8 cellular contexts compared by ENCODE assay signal in the genomic region with DNA sequence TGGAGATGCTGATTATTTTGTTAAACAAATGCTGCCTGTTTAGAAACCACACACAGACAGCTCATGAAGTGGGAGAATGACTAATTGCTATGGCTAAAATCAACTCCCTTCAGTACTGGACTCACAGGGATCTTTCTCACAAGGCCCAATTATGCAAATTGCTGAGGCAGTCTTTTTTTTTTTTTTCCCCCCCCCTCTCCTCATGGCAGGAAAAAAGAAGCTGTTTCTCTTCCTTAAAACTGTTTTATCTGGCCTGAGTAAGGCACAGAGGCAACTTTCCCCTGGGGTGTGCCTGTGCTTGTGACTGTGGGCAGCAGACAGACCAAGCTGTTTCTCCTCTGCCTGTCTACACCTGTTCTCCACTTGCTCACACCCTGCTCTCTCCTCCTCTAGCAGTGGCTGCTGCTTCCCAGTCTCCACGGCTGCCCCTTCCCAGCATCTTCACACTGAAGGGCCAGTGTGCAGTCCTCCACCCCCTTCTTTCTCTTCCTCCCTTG.
A peak's percentile ranks its signal among the peaks of the same experiment; 100 is the strongest.
DNase-seq lines count a peak whose midpoint lies in the region; ATAC-seq and TF ChIP-seq lines count a peak whose summit lies in the region.

No MANE protein-coding gene starts in this region.

- TF ChIP-seq CTCF in esophagus muscularis mucosa (IDR thresholded peaks at IDR 0.05) = no peak

- TF ChIP-seq EP300 in esophagus muscularis mucosa (IDR thresholded peaks at IDR 0.05) = no peak

- H3K36me3 ChIP-seq in esophagus muscularis mucosa = peaks cover 0 to 5% (median 0%) of the 10 kb centered on the region in 4 donors

- peaks cover 50 to 68% (median 59%) of the 10 kb centered on the region in 4 donors for H3K4me1 ChIP-seq in esophagus muscularis mucosa

- no peak overlapping the region for H3K27ac Mint-ChIP-seq in stimulated activated effector memory CD8-positive, alpha-beta T cell treated with anti-CD3 and anti-CD28 coated beads, Interleukin-12 subunit alpha, Interleukin-12 subunit beta, amount 100 ng/mL, for 72 hours

- no peak overlapping the region for H3K4me3 ChIP-seq in esophagus muscularis mucosa

- WGBS in esophagus muscularis mucosa = 53% methylated on average over 1 of the region's 1 CpG

- ATAC-seq in GM21423 (IDR thresholded peaks at IDR 0.05; ENCODE audit: unreplicated experiment) = peak; percentile 40
- ATAC-seq in stimulated activated effector memory CD8-positive, alpha-beta T cell treated with anti-CD3 and anti-CD28 coated beads, Interleukin-12 subunit alpha, Interleukin-12 subunit beta, amount 100 ng/mL, for 72 hours = peak; percentile 49
- no peak for ATAC-seq in HG03469 (IDR thresholded peaks at IDR 0.05; ENCODE audit: unreplicated experiment)

- H3K9me3 ChIP-seq in esophagus muscularis mucosa = no peaks in the 10 kb centered on the region

- H3K9me3 Mint-ChIP-seq in stimulated activated effector memory CD8-positive, alpha-beta T cell treated with anti-CD3 and anti-CD28 coated beads, Interleukin-12 subunit alpha, Interleukin-12 subunit beta, amount 100 ng/mL, for 72 hours = no peaks in the 10 kb centered on the region

- H3K36me3 Mint-ChIP-seq in stimulated activated effector memory CD8-positive, alpha-beta T cell treated with anti-CD3 and anti-CD28 coated beads, Interleukin-12 subunit alpha, Interleukin-12 subunit beta, amount 100 ng/mL, for 72 hours = no peaks in the 10 kb centered on the region

- peaks cover 41% of the 10 kb centered on the region for H3K4me1 Mint-ChIP-seq in stimulated activated effector memory CD8-positive, alpha-beta T cell treated with anti-CD3 and anti-CD28 coated beads, Interleukin-12 subunit alpha, Interleukin-12 subunit beta, amount 100 ng/mL, for 72 hours

- no peaks in the 10 kb centered on the region for H3K27me3 ChIP-seq in esophagus muscularis mucosa

- H3K27ac ChIP-seq in esophagus muscularis mucosa (replicated peaks in 1 of 4) = peak overlapping the region in 3 of 4 donors; percentile 30 to 44 (median 40)

- DNase-seq in Ammon's horn (ENCODE audit: low spot score) = peak; percentile 51
- DNase-seq in NCI-H69 (lab: John Stamatoyannopoulos, UW) = peak; percentile 33
- no peak for DNase-seq in esophagus muscularis mucosa (ENCODE audit: extremely low spot score)
- no peak for DNase-seq in stimulated activated effector memory CD8-positive, alpha-beta T cell treated with anti-CD3 and anti-CD28 coated beads, Interleukin-12 subunit alpha, Interleukin-12 subunit beta, amount 100 ng/mL, for 72 hours (ENCODE audit: low spot score in 2 of 2)
- no peak for DNase-seq in HUDEP-2 (lab: John Stamatoyannopoulos, UW; ENCODE audit: unreplicated experiment in 76 of 76)
- no peak for DNase-seq in DMS 273 (lab: John Stamatoyannopoulos, UW; ENCODE audit: unreplicated experiment)

- intact Hi-C loops in esophagus muscularis mucosa (cut with DNase I) = loop anchor here (10.0 kb wide), 1 partner anchor 289 kb away; no protein-coding TSS in a partner anchor

- H3K4me3 Mint-ChIP-seq in stimulated activated effector memory CD8-positive, alpha-beta T cell treated with anti-CD3 and anti-CD28 coated beads, Interleukin-12 subunit alpha, Interleukin-12 subunit beta, amount 100 ng/mL, for 72 hours = peak overlapping the region; percentile 4

- TF ChIP-seq POLR2A in esophagus muscularis mucosa (IDR thresholded peaks at IDR 0.05; ENCODE audit: low read depth) = no peak

Comparison
In these comparisons a context has a peak if more than half of its experiments do, and no peak if none do; other contexts are left out.
1. DNase-seq: peak in Ammon's horn (single experiment) and NCI-H69 (single experiment); none in esophagus muscularis mucosa (single experiment), stimulated activated effector memory CD8-positive, alpha-beta T cell treated with anti-CD3 and anti-CD28 coated beads, Interleukin-12 subunit alpha, Interleukin-12 subunit beta, amount 100 ng/mL, for 72 hours (0 of 2), HUDEP-2 (0 of 76) and DMS 273 (single experiment).